In genomic region chr5:28808967-28809810, GRCh38 we compare ENCODE assay signal across 1 cellular context.
TF ChIP-seq lines count a peak whose summit lies in the region.

No MANE protein-coding gene starts in this region.

TF ChIP-seq in SK-N-SH, 30 proteins besides CTCF, POLR2A, EP300 and RAD21 (continued from another document):
- TF ChIP-seq EZH2phosphoT487 (IDR thresholded peaks at IDR 0.05; ENCODE audit: borderline replicate concordance, low read depth) (no peak), FOXJ3 (CRISPR knock-in tag; IDR thresholded peaks at IDR 0.05) (no peak), PBX3 (IDR thresholded peaks at IDR 0.05) (no peak)
TF ChIP-seq in SK-N-SH: peak in this region for 0.
